In genomic region chr1:71097428-71097827, GRCh38 we compare ENCODE assay signal across 6 cellular contexts. TPM values are rescaled to one million over a fixed set of nuclear protein-coding genes. Genes with fewer than 3 reads are reported as not detected.
"Had no signal": no experiment of that assay in that cellular context is flagged by ENCODE, and none has a peak within 500 bp of the region (broad histone marks: within the 10 kb centered on the region; RNA-seq: fewer than 3 reads in every experiment).

No MANE protein-coding gene starts in this region.

- DNase-seq: IMR-90, KBM-7 had no signal

- ATAC-seq: HepG2, K562 had no signal

- H3K4me3 ChIP-seq: K562 had no signal

RNA-seq across cellular contexts. Expression of gene PTGER3, which starts 49.8 kb away (rescaled TPM):
- total RNA-seq: HepG2, HT-29, HT1080, IMR-90 had no signal
